In genomic region chr22:26522012-26522411, GRCh38 we compare ENCODE assay signal across 26 cellular contexts. TPM values are rescaled to one million over a fixed set of nuclear protein-coding genes. Genes with fewer than 3 reads are reported as not detected.
A peak's percentile ranks its signal among the peaks of the same experiment; 100 is the strongest.
DNase-seq lines count a peak whose midpoint lies in the region; ATAC-seq, FAIRE-seq and TF ChIP-seq lines count a peak whose summit lies in the region.
"Had no signal": no experiment of that assay in that cellular context is flagged by ENCODE, and none has a peak within 500 bp of the region (broad histone marks: within the 10 kb centered on the region; RNA-seq: fewer than 3 reads in every experiment).

No MANE protein-coding gene starts in this region.

- POLR2A ChIA-PET in HepG2 (lab: Yijun Ruan, JAX) (no interaction called here), K562 (lab: Yijun Ruan, JAX) (interaction anchor here (1.5 to 2.3 kb wide), 3 partner anchors 9 to 15 kb away, joined by 5 to 8 read pairs (median 7); no protein-coding TSS in a partner anchor)

- peak overlapping the region in 4 of 6 donors; percentile 40 to 55 (median 50) for H3K27ac Mint-ChIP-seq in immature natural killer cell
- no peak overlapping the region for H3K27ac Mint-ChIP-seq in stimulated activated naive B cell treated with anti-CD40 and anti-IgM and Interleukin-4, amounts not matched to agents 10 μg/mL and 1 μg/mL and 100 μg/mL, for 72 hours
- H3K27ac Mint-ChIP-seq: CD4-positive, alpha-beta T cell had no signal

- H2BK15ac ChIP-seq in neuronal stem cell (ENCODE audit: low read length) = no peak overlapping the region

- H3K4me3 ChIP-seq in HepG2 (replicated peaks in 1 of 3; ENCODE audit: insufficient read depth in 1 of 3, low read depth in 2 of 3, low read length in 3 of 3) = no peak overlapping the region
- no peak overlapping the region for H3K4me3 ChIP-seq in right lobe of liver
- no peak overlapping the region for H3K4me3 ChIP-seq in K562
- no peak overlapping the region for H3K4me3 ChIP-seq in neuronal stem cell (ENCODE audit: low read length in 2 of 2)
- H3K4me3 ChIP-seq: A549; BLaER1 treated with 17β-estradiol and CSF1 and Interleukin-3, amounts not matched to agents 10 nM and 100 nM had no signal

- 100% methylated on average over 2 of the region's 2 CpGs for WGBS in HepG2 (ENCODE audit: low lambda C conversion rate)
- WGBS in right lobe of liver (ENCODE audit: insufficient coverage, low coverage, low lambda C conversion rate, missing lambda C conversion rate) = 88% methylated on average over 2 of the region's 2 CpGs
- 84% methylated on average over 2 of the region's 2 CpGs for WGBS in K562 (ENCODE audit: insufficient coverage, low coverage, missing lambda C conversion rate)
- no CpG with 5 or more reads among the region's 2 CpGs for WGBS in neuronal stem cell (ENCODE audit: extremely low coverage in 2 of 2, insufficient read length in 2 of 2, insufficient replicate concordance in 1 of 2), 2 donors

- H2BK5ac ChIP-seq in neuronal stem cell (ENCODE audit: low read length) = no peak overlapping the region

- H3K27me3 Mint-ChIP-seq in immature natural killer cell (ENCODE audit: low read depth in 3 of 3) = peaks cover 0 to 2% (median under 1%) of the 10 kb centered on the region in 3 donors
- H3K27me3 Mint-ChIP-seq in stimulated activated naive B cell treated with anti-CD40 and anti-IgM and Interleukin-4, amounts not matched to agents 10 μg/mL and 1 μg/mL and 100 μg/mL, for 72 hours = no peaks in the 10 kb centered on the region
- H3K27me3 Mint-ChIP-seq: CD4-positive, alpha-beta T cell had no signal

- TF ChIP-seq CTCF in HepG2 (CRISPR knock-in tag; IDR thresholded peaks at IDR 0.05) (no peak), right lobe of liver (IDR thresholded peaks at IDR 0.05) (no peak), K562 (IDR thresholded peaks at IDR 0.05 in 2 of 3, conservative IDR thresholded peaks at IDR 0.05 in 1 of 3; ENCODE audit: insufficient read depth in 2 of 3, low read depth in 1 of 3, low read length in 3 of 3) (no peak)

- H3K18ac ChIP-seq in neuronal stem cell (ENCODE audit: low read length) = no peak overlapping the region

- H3K9me3 ChIP-seq in HepG2 (ENCODE audit: low read length) = no peaks in the 10 kb centered on the region
- no peaks in the 10 kb centered on the region for H3K9me3 ChIP-seq in right lobe of liver
- H3K9me3 ChIP-seq in K562 (replicated peaks; ENCODE audit: control insufficient read depth, insufficient read depth, low read depth, low read length) = no peaks in the 10 kb centered on the region
- H3K9me3 ChIP-seq in neuronal stem cell (replicated peaks in 1 of 2; ENCODE audit: control insufficient read depth in 2 of 2, insufficient read depth in 1 of 2, low read depth in 1 of 2, low read length in 2 of 2) = no peaks in the 10 kb centered on the region
- H3K9me3 ChIP-seq: A549; BE2C; BLaER1 treated with 17β-estradiol and CSF1 and Interleukin-3, amounts not matched to agents 10 nM and 100 nM had no signal

- no peaks in the 10 kb centered on the region for H3K9me3 Mint-ChIP-seq in immature natural killer cell
- H3K9me3 Mint-ChIP-seq in stimulated activated naive B cell treated with anti-CD40 and anti-IgM and Interleukin-4, amounts not matched to agents 10 μg/mL and 1 μg/mL and 100 μg/mL, for 72 hours = no peaks in the 10 kb centered on the region
- H3K9me3 Mint-ChIP-seq: CD14-positive monocyte; CD4-positive, alpha-beta T cell had no signal

- in situ Hi-C loops in HepG2 (cut with HindIII; ENCODE audit: extremely low pct_ligation_motif_present, low pct_unique_long_range_greater_than_20kb) (no loop called here), K562 (cut with MboI) (no loop called here)

- TF ChIP-seq POLR2A in HepG2 (IDR thresholded peaks at IDR 0.05; ENCODE audit: insufficient read depth in 1 of 2, low read depth in 2 of 2, low read length in 2 of 2) (no peak), right lobe of liver (IDR thresholded peaks at IDR 0.05) (no peak), K562 (conservative IDR thresholded peaks at IDR 0.05) (no peak)

- CTCF ChIA-PET in HepG2 (lab: Yijun Ruan, JAX; ENCODE audit: low intra/inter-chr PET ratio, low total read pairs) = no interaction called here
- CTCF ChIA-PET in K562 (lab: Yijun Ruan, JAX; ENCODE audit: low intra/inter-chr PET ratio) = no interaction called here

- no peak overlapping the region for H2AFZ ChIP-seq in HepG2 (ENCODE audit: low read length)
- H2AFZ ChIP-seq in K562 (ENCODE audit: low read depth, low read length) = no peak overlapping the region
- no peak overlapping the region for H2AFZ ChIP-seq in neuronal stem cell (ENCODE audit: low read length)

- H3K27ac ChIP-seq in HepG2 (ENCODE audit: extremely low read length, insufficient read depth, low read length) (no peak overlapping the region), right lobe of liver (no peak overlapping the region), K562 (ENCODE audit: extremely low read depth, low read depth, low read length) (no peak overlapping the region), neuronal stem cell (replicated peaks; ENCODE audit: low read length) (no peak overlapping the region)
- H3K27ac ChIP-seq: A549; BLaER1 treated with 17β-estradiol and CSF1 and Interleukin-3, amounts not matched to agents 10 nM and 100 nM had no signal

- H3K4me1 ChIP-seq in HepG2 (ENCODE audit: insufficient read depth, low read length) = peaks cover 15% of the 10 kb centered on the region
- peaks cover 0 to 26% (median 12%) of the 10 kb centered on the region in 4 donors for H3K4me1 ChIP-seq in right lobe of liver
- peaks cover 0 to 5% of the 10 kb centered on the region in 2 experiments; a peak in 3 of 5 replicates for H3K4me1 ChIP-seq in K562 (replicated peaks in 1 of 2; ENCODE audit: control insufficient read depth in 2 of 2, insufficient read depth in 2 of 2, low read length in 2 of 2)
- no peaks in the 10 kb centered on the region for H3K4me1 ChIP-seq in neuronal stem cell (ENCODE audit: control insufficient read depth in 2 of 2, insufficient read depth in 1 of 2, low read depth in 1 of 2, low read length in 2 of 2)
- H3K4me1 ChIP-seq: BE2C had no signal

- H3K4me3 Mint-ChIP-seq in immature natural killer cell = no peak overlapping the region
- H3K4me3 Mint-ChIP-seq in stimulated activated naive B cell treated with anti-CD40 and anti-IgM and Interleukin-4, amounts not matched to agents 10 μg/mL and 1 μg/mL and 100 μg/mL, for 72 hours = no peak overlapping the region
- H3K4me3 Mint-ChIP-seq: CD14-positive monocyte; CD4-positive, alpha-beta T cell had no signal

- H4K91ac ChIP-seq in neuronal stem cell (ENCODE audit: low read depth, low read length, poor library complexity) = no peak overlapping the region

- TF ChIP-seq RAD21 in HepG2 (CRISPR knock-in tag; IDR thresholded peaks at IDR 0.05) (no peak), K562 (CRISPR knock-in tag; conservative IDR thresholded peaks at IDR 0.05 in 1 of 2, IDR thresholded peaks at IDR 0.05 in 1 of 2) (no peak)

- no peak overlapping the region for H2AK5ac ChIP-seq in neuronal stem cell (ENCODE audit: low read depth, low read length)

- H3K36me3 Mint-ChIP-seq in immature natural killer cell = peaks cover 15 to 29% (median 20%) of the 10 kb centered on the region in 3 donors
- peaks cover 8 to 9% of the 10 kb centered on the region in 2 donors for H3K36me3 Mint-ChIP-seq in stimulated activated naive B cell treated with anti-CD40 and anti-IgM and Interleukin-4, amounts not matched to agents 10 μg/mL and 1 μg/mL and 100 μg/mL, for 72 hours

- H2BK120ac ChIP-seq in neuronal stem cell (ENCODE audit: low read depth, low read length) = no peak overlapping the region

- DNase-seq in HepG2 (ENCODE audit: low spot score) (no peak), right lobe of liver (no peak), K562 (ENCODE audit: extremely low read depth in 1 of 4, low spot score in 3 of 4) (no peak), immature natural killer cell (no peak), urothelium cell line (ENCODE audit: low spot score) (no peak), neuronal stem cell (ENCODE audit: low spot score) (no peak)
- no peak for DNase-seq in activated CD4-positive, alpha-beta T cell treated with anti-CD3 and anti-CD28 coated beads for 48 hours
- DNase-seq in stimulated activated naive B cell treated with anti-CD40 and anti-IgM and Interleukin-4, amounts not matched to agents 10 μg/mL and 1 μg/mL and 100 μg/mL, for 72 hours = no peak
- DNase-seq: 8988T; ACHN; AML-193; BE2C; Calu3; CD4-positive, alpha-beta T cell; COR-L47; DMS53; DMS79 treated with DMSO at 0.1 percent for 48 hours; GF-D8; GOT3; H7; HCEC 1CT had no signal

- H3K79me2 ChIP-seq in HepG2 (ENCODE audit: insufficient read depth, low read length) (no peaks in the 10 kb centered on the region), K562 (ENCODE audit: control insufficient read depth, insufficient read depth, low read length) (no peaks in the 10 kb centered on the region)

- no peak overlapping the region for H2BK12ac ChIP-seq in neuronal stem cell (ENCODE audit: low read length)

- no peaks in the 10 kb centered on the region for H3K27me3 ChIP-seq in HepG2 (ENCODE audit: control insufficient read depth in 1 of 2, insufficient read depth in 2 of 2, low read length in 2 of 2)
- no peaks in the 10 kb centered on the region for H3K27me3 ChIP-seq in right lobe of liver
- no peaks in the 10 kb centered on the region for H3K27me3 ChIP-seq in K562 (ENCODE audit: control insufficient read depth in 2 of 2, insufficient read depth in 2 of 2, low read length in 2 of 2)
- no peaks in the 10 kb centered on the region for H3K27me3 ChIP-seq in neuronal stem cell (ENCODE audit: control insufficient read depth in 3 of 3, insufficient read depth in 3 of 3, low read depth in 1 of 3, low read length in 3 of 3)
- H3K27me3 ChIP-seq: BE2C; BLaER1 treated with 17β-estradiol and CSF1 and Interleukin-3, amounts not matched to agents 10 nM and 100 nM had no signal

- H3K14ac ChIP-seq in neuronal stem cell (ENCODE audit: low read length) = no peak overlapping the region

- H4K20me1 ChIP-seq in HepG2 (ENCODE audit: insufficient read depth, low read length) (no peaks in the 10 kb centered on the region), K562 (replicated peaks; ENCODE audit: control insufficient read depth, insufficient read depth, low read length) (no peaks in the 10 kb centered on the region)
- H4K20me1 ChIP-seq: BLaER1 treated with 17β-estradiol and CSF1 and Interleukin-3, amounts not matched to agents 10 nM and 100 nM had no signal

- H3K36me3 ChIP-seq in HepG2 (replicated peaks in 1 of 2; ENCODE audit: control insufficient read depth in 1 of 2, insufficient read depth in 2 of 2, low read length in 2 of 2) (no peaks in the 10 kb centered on the region), right lobe of liver (no peaks in the 10 kb centered on the region), K562 (ENCODE audit: control insufficient read depth, insufficient read depth, low read length) (peaks cover 38% of the 10 kb centered on the region), neuronal stem cell (replicated peaks in 1 of 2; ENCODE audit: control insufficient read depth in 2 of 2, insufficient read depth in 2 of 2, low read length in 2 of 2) (peaks cover 0 to 47% of the 10 kb centered on the region in 2 donors)
- H3K36me3 ChIP-seq: BE2C had no signal

- no peak overlapping the region for H4K8ac ChIP-seq in neuronal stem cell (ENCODE audit: low read depth, low read length)

- no peak overlapping the region for H3K4ac ChIP-seq in neuronal stem cell (ENCODE audit: low read length)

- H3K9ac ChIP-seq in HepG2 (ENCODE audit: insufficient read depth, low read depth, low read length) (no peak overlapping the region), K562 (ENCODE audit: insufficient read depth in 1 of 2, low read depth in 2 of 2, low read length in 2 of 2) (no peak overlapping the region), neuronal stem cell (ENCODE audit: low read depth, low read length, poor library complexity) (no peak overlapping the region)
- H3K9ac ChIP-seq: BLaER1 treated with 17β-estradiol and CSF1 and Interleukin-3, amounts not matched to agents 10 nM and 100 nM had no signal

- ATAC-seq in HepG2 (no peak), right lobe of liver (no peak), K562 (no peak)
- ATAC-seq in stimulated activated naive B cell treated with anti-CD40 and anti-IgM and Interleukin-4, amounts not matched to agents 10 μg/mL and 1 μg/mL and 100 μg/mL, for 72 hours (replicated peaks) = no peak
- ATAC-seq: A549 had no signal

- no peaks in the 10 kb centered on the region for H3K9me1 ChIP-seq in K562 (ENCODE audit: control insufficient read depth, insufficient read depth, low read length)

- TF ChIP-seq EP300 in HepG2 (IDR thresholded peaks at IDR 0.05; ENCODE audit: low read depth in 2 of 2, low read length in 2 of 2) = no peak
- no peak for TF ChIP-seq EP300 in HepG2 (CRISPR knock-in tag; IDR thresholded peaks at IDR 0.05; ENCODE audit: borderline replicate concordance)
- TF ChIP-seq EP300 in K562 (IDR thresholded peaks at IDR 0.05; ENCODE audit: low read length) = no peak

- H3K4me2 ChIP-seq in HepG2 (ENCODE audit: low read depth, low read length) (no peak overlapping the region), K562 (ENCODE audit: insufficient read depth, low read length) (no peak overlapping the region), neuronal stem cell (ENCODE audit: insufficient read depth, low read length, poor library complexity, severe bottlenecking) (no peak overlapping the region)
- H3K4me2 ChIP-seq: A549; BLaER1 treated with 17β-estradiol and CSF1 and Interleukin-3, amounts not matched to agents 10 nM and 100 nM had no signal

- peaks cover 2% of the 10 kb centered on the region for H3K79me1 ChIP-seq in neuronal stem cell (ENCODE audit: low read depth, low read length)

- H3K4me1 Mint-ChIP-seq in immature natural killer cell = peaks cover 0 to 3% of the 10 kb centered on the region in 2 donors
- H3K4me1 Mint-ChIP-seq in stimulated activated naive B cell treated with anti-CD40 and anti-IgM and Interleukin-4, amounts not matched to agents 10 μg/mL and 1 μg/mL and 100 μg/mL, for 72 hours = no peaks in the 10 kb centered on the region
- H3K4me1 Mint-ChIP-seq: CD14-positive monocyte had no signal

- BruUV-seq in HepG2 (replicated peaks; lab: Mats Ljungman, UMichigan) (no TSS peak), K562 (replicated peaks; lab: Mats Ljungman, UMichigan) (no TSS peak)

- no peak overlapping the region for H3K23ac ChIP-seq in neuronal stem cell (ENCODE audit: low read depth, low read length, poor library complexity)

- intact Hi-C loops in HepG2 (cut with micrococcal nuclease; ENCODE audit: unreplicated experiment) (no loop called here), right lobe of liver (cut with DNase I) (no loop called here), K562 (cut with micrococcal nuclease) (no loop called here)

- FAIRE-seq in HepG2 (lab: Jason Lieb, UNC) (no peak), K562 (lab: Jason Lieb, UNC) (no peak), urothelium cell line (lab: Jason Lieb, UNC) (peak; percentile 86)
- FAIRE-seq: A549, GM12891, GM18507 had no signal

RNA-seq across cellular contexts. Expression of gene TFIP11, which starts 9.7 kb away (rescaled TPM):
- total RNA-seq in HepG2 (2016; rRNA removed; fragmentation: Illumina TruSeq; extraction: Trizol) (20.8 and 22.8 TPM in 2 replicates), right lobe of liver (10 to 100 TPM; 17.0 to 24.1 (median 21.6) TPM), K562 (2014; rRNA removed) (23.8 and 26.5 TPM in 2 replicates), K562 (2014; rRNA removed; fragmentation: Illumina TruSeq; extraction: Trizol) (25.2 and 26.1 TPM in 2 replicates), K562 (2015; rRNA removed; fragmentation: Illumina TruSeq; extraction: Trizol) (28.5 and 29.0 TPM in 2 replicates), K562 (2021) (31.7 and 38.1 TPM in 2 replicates)
- 2.5 and 2.8 TPM in 2 replicates for total RNA-seq in HepG2 (2016; cell fraction: cytosol; rRNA removed; fragmentation: Illumina TruSeq; extraction: Trizol; ENCODE audit: low read depth)
- 20.2 and 22.6 TPM in 2 replicates for total RNA-seq in HepG2 (2016; cell fraction: insoluble cytoplasmic fraction; rRNA removed; fragmentation: Illumina TruSeq; extraction: Trizol)
- total RNA-seq in HepG2 (2016; cell fraction: membrane; rRNA removed; fragmentation: Illumina TruSeq; extraction: Trizol) = 4.9 and 5.7 TPM in 2 replicates
- total RNA-seq in HepG2 (2016; cell fraction: nucleus; rRNA removed; fragmentation: Illumina TruSeq; extraction: Trizol) = 17.0 and 24.6 TPM in 2 replicates
- polyA plus RNA-seq in HepG2 (2011; rRNA removed) (15.4 and 18.4 TPM in 2 replicates), K562 (2011; rRNA removed) (29.7 and 30.8 TPM in 2 replicates), K562 (2014; fragmentation: Illumina TruSeq; extraction: Trizol) (22.6 and 26.6 TPM in 2 replicates), K562 (2014; fragmentation: Nextera tagmentation; extraction: Ambion mirVana) (10 to 100 TPM; 11.5 to 20.8 TPM), K562 (2014; rRNA removed) (19.3 and 21.5 TPM in 2 replicates), immature natural killer cell (10 to 100 TPM; 16.3 to 59.9 (median 18.0) TPM)
- polyA plus RNA-seq in HepG2 (2011; cell fraction: cytosol; rRNA removed) = 11.9 and 14.9 TPM in 2 replicates
- polyA plus RNA-seq in HepG2 (2011; cell fraction: nucleus; rRNA removed) = 19.7 and 24.6 TPM in 2 replicates
- 11.8 and 16.2 TPM in 2 replicates for polyA plus RNA-seq in HepG2 (2012)
- 0.94 and 1.1 TPM in 2 replicates for polyA plus RNA-seq in HepG2 (2016; cell fraction: cytosol; fragmentation: Illumina TruSeq; extraction: Trizol; ENCODE audit: low read depth)
- polyA plus RNA-seq in HepG2 (2016; cell fraction: insoluble cytoplasmic fraction; fragmentation: Illumina TruSeq; extraction: Trizol; ENCODE audit: low read depth) = 16.1 and 16.3 TPM in 2 replicates
- 1.7 and 2.2 TPM in 2 replicates for polyA plus RNA-seq in HepG2 (2016; cell fraction: membrane; fragmentation: Illumina TruSeq; extraction: Trizol; ENCODE audit: low read depth)
- polyA plus RNA-seq in HepG2 (2016; cell fraction: nucleus; fragmentation: Illumina TruSeq; extraction: Trizol; ENCODE audit: insufficient read depth, low read depth) = 22.2 and 27.8 TPM in 2 replicates
- polyA minus RNA-seq in HepG2 (2011; rRNA and poly(A)+ RNA removed; ENCODE audit: low replicate concordance) = 32.9 and 35.2 TPM in 2 replicates
- polyA minus RNA-seq in HepG2 (2011; cell fraction: cytosol; rRNA and poly(A)+ RNA removed) = 11.9 and 15.1 TPM in 2 replicates
- 30.3 and 31.2 TPM in 2 replicates for polyA minus RNA-seq in HepG2 (2011; cell fraction: nucleus; rRNA and poly(A)+ RNA removed)
- total RNA-seq in K562 (2011; cell fraction: chromatin; rRNA removed; ENCODE audit: low replicate concordance) = 76.4 and 89.2 TPM in 2 replicates
- total RNA-seq in K562 (2011; cell fraction: nucleolus; rRNA removed) = 51.2 and 58.4 TPM in 2 replicates
- total RNA-seq in K562 (2011; cell fraction: nucleoplasm; rRNA removed) = 52.2 and 57.7 TPM in 2 replicates
- 26.8 and 27.0 TPM in 2 replicates for polyA plus RNA-seq in K562 (2011; cell fraction: cytosol; rRNA removed)
- polyA plus RNA-seq in K562 (2011; cell fraction: nucleus; rRNA removed) = 44.9 and 57.2 TPM in 2 replicates
- polyA plus RNA-seq in K562 (2012) = 21.5 and 23.8 TPM in 2 replicates
- polyA minus RNA-seq in K562 (2011; rRNA and poly(A)+ RNA removed) = 44.3 and 59.6 TPM in 2 replicates
- polyA minus RNA-seq in K562 (2011; cell fraction: cytosol; rRNA and poly(A)+ RNA removed) = 18.2 and 23.7 TPM in 2 replicates
- 21.0 and 46.0 TPM in 2 replicates for polyA minus RNA-seq in K562 (2011; cell fraction: nucleus; rRNA and poly(A)+ RNA removed)
- polyA plus RNA-seq in neuronal stem cell (2013, experiment 1 of 2) = 10.5 TPM
- polyA plus RNA-seq in neuronal stem cell (2013, experiment 2 of 2) = 10.7 TPM

RNA-seq across cellular contexts. Expression of gene SRRD, which starts 38.3 kb away (rescaled TPM):
- total RNA-seq in HepG2 (2016; rRNA removed; fragmentation: Illumina TruSeq; extraction: Trizol) (36.6 and 56.5 TPM in 2 replicates), right lobe of liver (10 to 100 TPM; 11.4 to 15.2 (median 11.8) TPM), K562 (2014; rRNA removed) (13.5 and 14.2 TPM in 2 replicates), K562 (2014; rRNA removed; fragmentation: Illumina TruSeq; extraction: Trizol) (34.4 and 39.1 TPM in 2 replicates), K562 (2015; rRNA removed; fragmentation: Illumina TruSeq; extraction: Trizol) (27.6 and 28.7 TPM in 2 replicates), K562 (2021) (35.1 and 35.5 TPM in 2 replicates)
- 17.9 and 19.5 TPM in 2 replicates for total RNA-seq in HepG2 (2016; cell fraction: cytosol; rRNA removed; fragmentation: Illumina TruSeq; extraction: Trizol; ENCODE audit: low read depth)
- 32.5 and 46.6 TPM in 2 replicates for total RNA-seq in HepG2 (2016; cell fraction: insoluble cytoplasmic fraction; rRNA removed; fragmentation: Illumina TruSeq; extraction: Trizol)
- total RNA-seq in HepG2 (2016; cell fraction: membrane; rRNA removed; fragmentation: Illumina TruSeq; extraction: Trizol) = 41.5 and 47.4 TPM in 2 replicates
- 15.6 and 20.0 TPM in 2 replicates for total RNA-seq in HepG2 (2016; cell fraction: nucleus; rRNA removed; fragmentation: Illumina TruSeq; extraction: Trizol)
- polyA plus RNA-seq in HepG2 (2011; rRNA removed) (21.8 and 22.8 TPM in 2 replicates), K562 (2011; rRNA removed) (29.4 and 59.4 TPM in 2 replicates), K562 (2014; fragmentation: Illumina TruSeq; extraction: Trizol) (27.8 and 34.9 TPM in 2 replicates), K562 (2014; fragmentation: Nextera tagmentation; extraction: Ambion mirVana) (1 to 10 TPM; 4.9 to 5.7 TPM), K562 (2014; rRNA removed) (28.0 and 34.6 TPM in 2 replicates), immature natural killer cell (10 to 100 TPM; 17.5 to 34.3 (median 27.6) TPM)
- polyA plus RNA-seq in HepG2 (2011; cell fraction: cytosol; rRNA removed) = 14.2 and 19.3 TPM in 2 replicates
- polyA plus RNA-seq in HepG2 (2011; cell fraction: nucleus; rRNA removed) = 6.5 and 12.7 TPM in 2 replicates
- 16.5 and 18.1 TPM in 2 replicates for polyA plus RNA-seq in HepG2 (2012)
- polyA plus RNA-seq in HepG2 (2016; cell fraction: cytosol; fragmentation: Illumina TruSeq; extraction: Trizol; ENCODE audit: low read depth) = 38.8 and 45.5 TPM in 2 replicates
- 54.6 and 54.9 TPM in 2 replicates for polyA plus RNA-seq in HepG2 (2016; cell fraction: insoluble cytoplasmic fraction; fragmentation: Illumina TruSeq; extraction: Trizol; ENCODE audit: low read depth)
- polyA plus RNA-seq in HepG2 (2016; cell fraction: membrane; fragmentation: Illumina TruSeq; extraction: Trizol; ENCODE audit: low read depth) = 41.2 and 47.5 TPM in 2 replicates
- polyA plus RNA-seq in HepG2 (2016; cell fraction: nucleus; fragmentation: Illumina TruSeq; extraction: Trizol; ENCODE audit: insufficient read depth, low read depth) = 23.9 and 26.3 TPM in 2 replicates
- 13.6 and 15.2 TPM in 2 replicates for polyA minus RNA-seq in HepG2 (2011; rRNA and poly(A)+ RNA removed; ENCODE audit: low replicate concordance)
- polyA minus RNA-seq in HepG2 (2011; cell fraction: cytosol; rRNA and poly(A)+ RNA removed) = 8.6 and 10.8 TPM in 2 replicates
- polyA minus RNA-seq in HepG2 (2011; cell fraction: nucleus; rRNA and poly(A)+ RNA removed) = 14.0 and 18.3 TPM in 2 replicates
- 21.3 and 32.0 TPM in 2 replicates for total RNA-seq in K562 (2011; cell fraction: chromatin; rRNA removed; ENCODE audit: low replicate concordance)
- total RNA-seq in K562 (2011; cell fraction: nucleolus; rRNA removed) = 11.2 and 13.3 TPM in 2 replicates
- 16.1 and 17.9 TPM in 2 replicates for total RNA-seq in K562 (2011; cell fraction: nucleoplasm; rRNA removed)
- 15.8 and 23.9 TPM in 2 replicates for polyA plus RNA-seq in K562 (2011; cell fraction: cytosol; rRNA removed)
- polyA plus RNA-seq in K562 (2011; cell fraction: nucleus; rRNA removed) = 13.6 and 13.8 TPM in 2 replicates
- polyA plus RNA-seq in K562 (2012) = 12.8 and 19.3 TPM in 2 replicates
- 30.1 and 47.2 TPM in 2 replicates for polyA minus RNA-seq in K562 (2011; rRNA and poly(A)+ RNA removed)
- 7.0 and 20.5 TPM in 2 replicates for polyA minus RNA-seq in K562 (2011; cell fraction: cytosol; rRNA and poly(A)+ RNA removed)
- 4.2 and 7.7 TPM in 2 replicates for polyA minus RNA-seq in K562 (2011; cell fraction: nucleus; rRNA and poly(A)+ RNA removed)
- polyA plus RNA-seq in neuronal stem cell (2013, experiment 1 of 2) = 11.3 TPM
- polyA plus RNA-seq in neuronal stem cell (2013, experiment 2 of 2) = 11.1 TPM

RNA-seq across cellular contexts. Expression of gene HPS4, which starts 38.4 kb away (rescaled TPM):
- 29.7 and 34.0 TPM in 2 replicates for total RNA-seq in HepG2 (2016; rRNA removed; fragmentation: Illumina TruSeq; extraction: Trizol)
- 6.1 and 12.7 TPM in 2 replicates for total RNA-seq in HepG2 (2016; cell fraction: cytosol; rRNA removed; fragmentation: Illumina TruSeq; extraction: Trizol; ENCODE audit: low read depth)
- total RNA-seq in HepG2 (2016; cell fraction: insoluble cytoplasmic fraction; rRNA removed; fragmentation: Illumina TruSeq; extraction: Trizol) = 28.2 and 33.4 TPM in 2 replicates
- total RNA-seq in HepG2 (2016; cell fraction: membrane; rRNA removed; fragmentation: Illumina TruSeq; extraction: Trizol) = 12.8 and 13.4 TPM in 2 replicates
- total RNA-seq in HepG2 (2016; cell fraction: nucleus; rRNA removed; fragmentation: Illumina TruSeq; extraction: Trizol) = 47.5 and 51.3 TPM in 2 replicates
- polyA plus RNA-seq in HepG2 (2011; rRNA removed) = 27.4 and 28.0 TPM in 2 replicates
- polyA plus RNA-seq in HepG2 (2011; cell fraction: cytosol; rRNA removed) = 14.0 and 16.9 TPM in 2 replicates
- polyA plus RNA-seq in HepG2 (2011; cell fraction: nucleus; rRNA removed) = 114 and 121 TPM in 2 replicates
- polyA plus RNA-seq in HepG2 (2012) = 20.2 and 21.3 TPM in 2 replicates
- polyA plus RNA-seq in HepG2 (2016; cell fraction: cytosol; fragmentation: Illumina TruSeq; extraction: Trizol; ENCODE audit: low read depth) = 2.0 TPM in 2 replicates
- 14.9 and 19.8 TPM in 2 replicates for polyA plus RNA-seq in HepG2 (2016; cell fraction: insoluble cytoplasmic fraction; fragmentation: Illumina TruSeq; extraction: Trizol; ENCODE audit: low read depth)
- polyA plus RNA-seq in HepG2 (2016; cell fraction: membrane; fragmentation: Illumina TruSeq; extraction: Trizol; ENCODE audit: low read depth) = 4.4 and 5.3 TPM in 2 replicates
- polyA plus RNA-seq in HepG2 (2016; cell fraction: nucleus; fragmentation: Illumina TruSeq; extraction: Trizol; ENCODE audit: insufficient read depth, low read depth) = 67.8 and 71.6 TPM in 2 replicates
- polyA minus RNA-seq in HepG2 (2011; rRNA and poly(A)+ RNA removed; ENCODE audit: low replicate concordance) = 18.5 and 40.6 TPM in 2 replicates
- 9.3 and 10.6 TPM in 2 replicates for polyA minus RNA-seq in HepG2 (2011; cell fraction: cytosol; rRNA and poly(A)+ RNA removed)
- polyA minus RNA-seq in HepG2 (2011; cell fraction: nucleus; rRNA and poly(A)+ RNA removed) = 61.7 and 71.9 TPM in 2 replicates
- 10 to 100 TPM; 10.7 to 13.8 (median 12.6) TPM for total RNA-seq in right lobe of liver
- 113 and 158 TPM in 2 replicates for total RNA-seq in K562 (2011; cell fraction: chromatin; rRNA removed; ENCODE audit: low replicate concordance)
- 66.7 and 67.0 TPM in 2 replicates for total RNA-seq in K562 (2011; cell fraction: nucleolus; rRNA removed)
- 82.3 and 87.6 TPM in 2 replicates for total RNA-seq in K562 (2011; cell fraction: nucleoplasm; rRNA removed)
- 17.7 and 24.7 TPM in 2 replicates for total RNA-seq in K562 (2014; rRNA removed)
- total RNA-seq in K562 (2014; rRNA removed; fragmentation: Illumina TruSeq; extraction: Trizol) = 25.7 and 28.8 TPM in 2 replicates
- 20.7 and 22.5 TPM in 2 replicates for total RNA-seq in K562 (2015; rRNA removed; fragmentation: Illumina TruSeq; extraction: Trizol)
- 27.6 and 28.4 TPM in 2 replicates for total RNA-seq in K562 (2021)
- polyA plus RNA-seq in K562 (2011; rRNA removed) = 28.3 and 35.2 TPM in 2 replicates
- polyA plus RNA-seq in K562 (2011; cell fraction: cytosol; rRNA removed) = 22.6 and 24.7 TPM in 2 replicates
- 98.7 and 99.9 TPM in 2 replicates for polyA plus RNA-seq in K562 (2011; cell fraction: nucleus; rRNA removed)
- 18.4 and 25.1 TPM in 2 replicates for polyA plus RNA-seq in K562 (2012)
- 28.4 and 29.2 TPM in 2 replicates for polyA plus RNA-seq in K562 (2014; fragmentation: Illumina TruSeq; extraction: Trizol)
- 10 to 100 TPM; 12.8 to 23.7 TPM for polyA plus RNA-seq in K562 (2014; fragmentation: Nextera tagmentation; extraction: Ambion mirVana)
- 24.7 and 25.3 TPM in 2 replicates for polyA plus RNA-seq in K562 (2014; rRNA removed)
- polyA minus RNA-seq in K562 (2011; rRNA and poly(A)+ RNA removed) = 44.8 and 58.9 TPM in 2 replicates
- 15.2 and 16.9 TPM in 2 replicates for polyA minus RNA-seq in K562 (2011; cell fraction: cytosol; rRNA and poly(A)+ RNA removed)
- polyA minus RNA-seq in K562 (2011; cell fraction: nucleus; rRNA and poly(A)+ RNA removed) = 39.2 and 74.3 TPM in 2 replicates
- polyA plus RNA-seq in immature natural killer cell = 10 to 100 TPM in 1 of 3 donors, 1 to 10 TPM in 2; 5.0 to 13.3 (median 8.2) TPM
- 29.8 TPM for polyA plus RNA-seq in neuronal stem cell (2013, experiment 1 of 2)
- polyA plus RNA-seq in neuronal stem cell (2013, experiment 2 of 2) = 30.4 TPM

Comparison
In these comparisons a context has a peak if more than half of its experiments do, and no peak if none do; other contexts are left out.
1. Of the 241 proteins assayed by ChIP-seq in both HepG2 and K562: peak only in HepG2: none; only in K562: ADNP and CEBPB; in both: none; in neither: 239.